Comparison of ENCODE assay signal across 15 cellular contexts in genomic region chr12:45688188-45688587, GRCh38.
"Had no signal": no experiment of that assay in that cellular context is flagged by ENCODE, and none has a peak within 500 bp of the region (broad histone marks: within the 10 kb centered on the region; RNA-seq: fewer than 3 reads in every experiment).

No MANE protein-coding gene starts in this region.

- DNase-seq: activated CD4-positive, alpha-beta T cell treated with anti-CD3 and anti-CD28 coated beads, Interleukin-2, amount 50 U/mL, for 4 hours; activated CD4-positive, CD25-positive, alpha-beta regulatory T cell treated with anti-CD3 and anti-CD28 coated beads, Interleukin-2, amount 50 U/mL, for 72 hours; activated gamma-delta T cell; activated naive CD8-positive, alpha-beta T cell treated with anti-CD3 and anti-CD28 coated beads, Interleukin-2, amount 10 ng/mL, durations not matched to agents 7 days and 5 days; activated T-cell treated with anti-CD3 and anti-CD28 coated beads, Interleukin-2, amount 50 U/mL, for 24 hours; aorta; foreskin keratinocyte; head of caudate nucleus; left colon; naive thymus-derived CD4-positive, alpha-beta T cell; retina; stimulated activated CD4-positive, alpha-beta T cell treated with anti-CD3 and anti-CD28 coated beads, Interleukin-4, amount 100 ng/mL, for 1 hour; stimulated activated CD8-positive, alpha-beta memory T cell treated with anti-CD3 and anti-CD28 coated beads, Interleukin-4, amount 100 ng/mL, for 48 hours; stimulated activated naive CD8-positive, alpha-beta T cell treated with anti-CD3 and anti-CD28 coated beads, Interleukin-15, Interleukin-2, amounts not matched to agents 100 U/mL and 50 U/mL, for 24 hours; upper lobe of left lung had no signal

- H3K27ac ChIP-seq: foreskin keratinocyte, upper lobe of left lung had no signal
